Comparison of ENCODE assay signal across 12 cellular contexts in genomic region chr14:64566651-64567122, GRCh38. TPM values are rescaled to one million over a fixed set of nuclear protein-coding genes. Genes with fewer than 3 reads are reported as not detected.
DNase-seq lines count a peak whose midpoint lies in the region; ATAC-seq and TF ChIP-seq lines count a peak whose summit lies in the region.
"Had no signal": no experiment of that assay in that cellular context is flagged by ENCODE, and none has a peak within 500 bp of the region (broad histone marks: within the 10 kb centered on the region; RNA-seq: fewer than 3 reads in every experiment).

No MANE protein-coding gene starts in this region.

- no TSS peak for BruUV-seq in HCT116 (replicated peaks; lab: Mats Ljungman, UMichigan)

- TF ChIP-seq RAD21 in HCT116 (IDR thresholded peaks at IDR 0.05; ENCODE audit: low read depth), result no peak

- no peak overlapping the region for H2AFZ ChIP-seq in HCT116 (ENCODE audit: low read depth, low read length, poor library complexity, severe bottlenecking)

- H3K79me2 ChIP-seq in HCT116 (ENCODE audit: insufficient read depth, low read length), result no peaks in the 10 kb centered on the region

- H3K4me3 Mint-ChIP-seq in glutamatergic neuron (ENCODE audit: unreplicated experiment), result no peak overlapping the region
- H3K4me3 Mint-ChIP-seq: activated CD4-positive, alpha-beta T cell treated with anti-CD3 and anti-CD28 coated beads, Interleukin-2, amount 10 ng/mL, durations not matched to agents 7 days and 5 days; CD4-positive, alpha-beta memory T cell had no signal

- no peaks in the 10 kb centered on the region for H3K9me2 ChIP-seq in HCT116 (ENCODE audit: insufficient read depth)

- H3K27ac ChIP-seq in HCT116 (ENCODE audit: low read depth, low read length) (no peak overlapping the region), cingulate gyrus (ENCODE audit: low read depth, low read length) (peak overlapping the region; percentile 78), subcutaneous abdominal adipose tissue (ENCODE audit: low read depth, low read length) (peak overlapping the region; percentile 32)

- intact Hi-C loops in HCT116 (cut with micrococcal nuclease), result no loop called here

- H3K9me3 ChIP-seq in HCT116 (ENCODE audit: control insufficient read depth in 1 of 2, insufficient read depth in 1 of 2, low read depth in 1 of 2, low read length in 2 of 2) (no peaks in the 10 kb centered on the region), subcutaneous abdominal adipose tissue (ENCODE audit: control insufficient read depth in 5 of 5, low read length in 5 of 5) (no peaks in the 10 kb centered on the region)

- POLR2A ChIA-PET in HCT116 (lab: Charles Lee), result no interaction called here

- H3K9ac ChIP-seq in HCT116 (ENCODE audit: low read length) (no peak overlapping the region), subcutaneous abdominal adipose tissue (ENCODE audit: low read length in 5 of 5) (no peak overlapping the region)

- H3K27me3 Mint-ChIP-seq in glutamatergic neuron (ENCODE audit: unreplicated experiment), result no peaks in the 10 kb centered on the region

- TF ChIP-seq POLR2A in HCT116 (IDR thresholded peaks at IDR 0.05; ENCODE audit: borderline replicate concordance, extremely low read depth, insufficient read depth, insufficient read length), result no peak

- CTCF ChIA-PET in HCT116 (lab: Charles Lee), result no interaction called here

- no peaks in the 10 kb centered on the region for H3K36me3 ChIP-seq in HCT116 (ENCODE audit: control insufficient read depth in 1 of 2, insufficient read depth in 2 of 2, low read length in 2 of 2)
- no peaks in the 10 kb centered on the region for H3K36me3 ChIP-seq in subcutaneous abdominal adipose tissue (ENCODE audit: control insufficient read depth in 5 of 5, insufficient read depth in 5 of 5, low read length in 5 of 5)

- no peaks in the 10 kb centered on the region for H3K9me3 Mint-ChIP-seq in glutamatergic neuron (ENCODE audit: unreplicated experiment)
- H3K9me3 Mint-ChIP-seq: activated CD4-positive, alpha-beta T cell treated with anti-CD3 and anti-CD28 coated beads, Interleukin-2, amount 10 ng/mL, durations not matched to agents 7 days and 5 days; CD4-positive, alpha-beta memory T cell had no signal

- H3K4me1 Mint-ChIP-seq in glutamatergic neuron (ENCODE audit: low read depth, unreplicated experiment), result no peaks in the 10 kb centered on the region

- H3K27me3 ChIP-seq in HCT116 (ENCODE audit: insufficient read depth, low read length), result no peaks in the 10 kb centered on the region
- no peaks in the 10 kb centered on the region for H3K27me3 ChIP-seq in subcutaneous abdominal adipose tissue (ENCODE audit: control insufficient read depth in 5 of 5, insufficient read depth in 4 of 5, low read length in 5 of 5)

- H3K36me3 Mint-ChIP-seq in glutamatergic neuron (ENCODE audit: unreplicated experiment), result no peaks in the 10 kb centered on the region
- H3K36me3 Mint-ChIP-seq: CD4-positive, alpha-beta memory T cell had no signal

- H3K4me3 ChIP-seq in HCT116 (replicated peaks in 1 of 2; ENCODE audit: low read depth in 1 of 2, low read length in 2 of 2), result no peak overlapping the region
- H3K4me3 ChIP-seq in subcutaneous abdominal adipose tissue (ENCODE audit: low read depth in 1 of 5, low read length in 5 of 5), result no peak overlapping the region

- ATAC-seq in HCT116, result peak; percentile 21; the same call in 1 of the 2 replicates
- ATAC-seq in HG03280 (IDR thresholded peaks at IDR 0.05; ENCODE audit: unreplicated experiment), result no peak
- ATAC-seq in GM18498 (IDR thresholded peaks at IDR 0.05; ENCODE audit: unreplicated experiment), result no peak
- no peak for ATAC-seq in HG03457 (IDR thresholded peaks at IDR 0.05; ENCODE audit: unreplicated experiment)

- no peaks in the 10 kb centered on the region for H4K20me1 ChIP-seq in HCT116 (ENCODE audit: insufficient read depth)

- DNase-seq in HCT116 (ENCODE audit: low read depth, low spot score) (no peak), medulla oblongata (ENCODE audit: extremely low spot score) (peak; percentile 45), glutamatergic neuron (no peak)
- DNase-seq: activated CD4-positive, alpha-beta T cell treated with anti-CD3 and anti-CD28 coated beads, Interleukin-2, amount 10 ng/mL, durations not matched to agents 7 days and 5 days; activated naive CD4-positive, alpha-beta T cell treated with Interleukin-2 at 50 U/mL for 16 hours; CD4-positive, alpha-beta memory T cell; SW 1271 had no signal

- H3K4me1 ChIP-seq in HCT116 (ENCODE audit: control insufficient read depth in 1 of 2, insufficient read depth in 2 of 2, low read length in 2 of 2) (peaks cover 18 to 19% of the 10 kb centered on the region in 2 experiments), subcutaneous abdominal adipose tissue (ENCODE audit: control insufficient read depth in 5 of 5, insufficient read depth in 5 of 5, low read length in 5 of 5) (peaks cover 4 to 26% (median 20%) of the 10 kb centered on the region in 5 donors)

- TF ChIP-seq CTCF in HCT116 (IDR thresholded peaks at IDR 0.05 in 2 of 3, conservative IDR thresholded peaks at IDR 0.05 in 1 of 3; ENCODE audit: borderline replicate concordance in 1 of 3, insufficient read depth in 1 of 3, low read depth in 2 of 3, low read length in 2 of 3), result no peak
- TF ChIP-seq CTCF in glutamatergic neuron (IDR thresholded peaks at IDR 0.05; ENCODE audit: partially characterized antibody, unreplicated experiment), result no peak

- H3K4me2 ChIP-seq in HCT116 (ENCODE audit: low read length), result no peak overlapping the region

- RAD21 ChIA-PET in HCT116 (lab: Charles Lee; ENCODE audit: low non-redundant PET in 1 of 2, low total read pairs in 2 of 2, uncharacterized antibody in 2 of 2, unreplicated experiment in 2 of 2), result no interaction called here

- H3K27ac Mint-ChIP-seq in glutamatergic neuron (ENCODE audit: unreplicated experiment), result no peak overlapping the region
- H3K27ac Mint-ChIP-seq: activated CD4-positive, alpha-beta T cell treated with anti-CD3 and anti-CD28 coated beads, Interleukin-2, amount 10 ng/mL, durations not matched to agents 7 days and 5 days; CD4-positive, alpha-beta memory T cell had no signal

TF ChIP-seq in HCT116, 20 proteins besides CTCF, POLR2A, EP300 and RAD21:
- TF ChIP-seq SIN3A (IDR thresholded peaks at IDR 0.05; ENCODE audit: low read depth) (no peak), ZNF274 (IDR thresholded peaks at IDR 0.05; ENCODE audit: low read depth, low read length) (no peak), TCF7L2 (IDR thresholded peaks at IDR 0.05; ENCODE audit: borderline replicate concordance, extremely low read depth, insufficient read depth, insufficient read length) (no peak), EGR1 (IDR thresholded peaks at IDR 0.05; ENCODE audit: low read depth) (no peak), REST (IDR thresholded peaks at IDR 0.05; ENCODE audit: low read depth) (no peak), SRF (IDR thresholded peaks at IDR 0.05; ENCODE audit: low read depth) (no peak), EZH2phosphoT487 (IDR thresholded peaks at IDR 0.05; ENCODE audit: borderline replicate concordance) (no peak), SP1 (IDR thresholded peaks at IDR 0.05; ENCODE audit: low read depth) (no peak), JUND (IDR thresholded peaks at IDR 0.05) (no peak), MAX (IDR thresholded peaks at IDR 0.05) (no peak), ELF1 (IDR thresholded peaks at IDR 0.05; ENCODE audit: borderline replicate concordance, low read depth) (no peak), YY1 (IDR thresholded peaks at IDR 0.05; ENCODE audit: extremely low read depth, insufficient replicate concordance, low read depth, low read length) (no peak), EZH2 (IDR thresholded peaks at IDR 0.05) (no peak)

RNA-seq across cellular contexts. Expression of gene PPP1R36, which starts 16.9 kb away (rescaled TPM):
- total RNA-seq in HCT116 (2021; ENCODE audit: unreplicated experiment), result 0.47 TPM
- 0.21 and 0.26 TPM in 2 replicates for polyA plus RNA-seq in HCT116 (2012)
- total RNA-seq in glutamatergic neuron (ENCODE audit: unreplicated experiment), result 2.4 TPM
- total RNA-seq: CD4-positive, alpha-beta memory T cell had no signal

RNA-seq across cellular contexts. Expression of gene HSPA2, which starts 26.1 kb away (rescaled TPM):
- total RNA-seq in HCT116 (2021; ENCODE audit: unreplicated experiment) (2.5 TPM), glutamatergic neuron (ENCODE audit: unreplicated experiment) (23.9 TPM)
- 1.1 and 1.3 TPM in 2 replicates for polyA plus RNA-seq in HCT116 (2012)
